1 cellular context compared by ENCODE assay signal in genomic region chr2:41906325-41906700, GRCh38.
TF ChIP-seq lines count a peak whose summit lies in the region.

No MANE protein-coding gene starts in this region.

TF ChIP-seq in SK-N-SH, 30 proteins besides CTCF, POLR2A, EP300 and RAD21 (continued from another document):
- no peak for TF ChIP-seq GATA2 (CRISPR knock-in tag; IDR thresholded peaks at IDR 0.05)
- TF ChIP-seq MXI1 (IDR thresholded peaks at IDR 0.05; ENCODE audit: low read depth, low read length) = no peak
- TF ChIP-seq JUND (IDR thresholded peaks at IDR 0.05) = no peak
- no peak for TF ChIP-seq MEF2A (IDR thresholded peaks at IDR 0.05; ENCODE audit: borderline replicate concordance, low read depth)
TF ChIP-seq in SK-N-SH: peak in this region for 0.
